1 cellular context compared by ENCODE assay signal in genomic region chr5:176588297-176588696, GRCh38.
A peak's percentile ranks its signal among the peaks of the same experiment; 100 is the strongest.
TF ChIP-seq lines count a peak whose summit lies in the region.

No MANE protein-coding gene starts in this region.

TF ChIP-seq in HEK293, 187 proteins besides CTCF, POLR2A, EP300 and RAD21 (continued from another document and continues in another):
- TF ChIP-seq REST (tag by site-specific recombination; IDR thresholded peaks at IDR 0.05) = no peak
- peak; percentile 48; the same call in 1 of the 2 replicates for TF ChIP-seq AEBP2 (tag by site-specific recombination; IDR thresholded peaks at IDR 0.05; ENCODE audit: borderline replicate concordance)
- no peak for TF ChIP-seq ZNF560 (tag by site-specific recombination; IDR thresholded peaks at IDR 0.05; ENCODE audit: borderline replicate concordance)
- TF ChIP-seq ZFHX2 (tag by site-specific recombination; conservative IDR thresholded peaks at IDR 0.05) = no peak
- TF ChIP-seq SETDB1 (IDR thresholded peaks at IDR 0.05; ENCODE audit: insufficient read length, low read length) = no peak
- no peak for TF ChIP-seq HOXA7 (CRISPR knock-in tag; IDR thresholded peaks at IDR 0.05; ENCODE audit: borderline replicate concordance)
- TF ChIP-seq ZNF138 (tag by site-specific recombination; IDR thresholded peaks at IDR 0.05; ENCODE audit: borderline replicate concordance) = no peak
- no peak for TF ChIP-seq ZNF274 (IDR thresholded peaks at IDR 0.05; ENCODE audit: low read length)
- TF ChIP-seq ZNF274 (tag by site-specific recombination; IDR thresholded peaks at IDR 0.05; ENCODE audit: borderline replicate concordance) = peak; percentile 64; the same call in 1 of the 2 replicates
- TF ChIP-seq BCL11A (tag by site-specific recombination; IDR thresholded peaks at IDR 0.05; ENCODE audit: low read depth) = no peak
- no peak for TF ChIP-seq ZXDB (tag by site-specific recombination; IDR thresholded peaks at IDR 0.05)
- no peak for TF ChIP-seq ZNF596 (tag by site-specific recombination; IDR thresholded peaks at IDR 0.05)
- no peak for TF ChIP-seq ZNF623 (tag by site-specific recombination; IDR thresholded peaks at IDR 0.05)
- TF ChIP-seq ZNF692 (tag by site-specific recombination; IDR thresholded peaks at IDR 0.05) = no peak
- TF ChIP-seq KLF17 (tag by site-specific recombination; IDR thresholded peaks at IDR 0.05) = no peak
- no peak for TF ChIP-seq ZNF600 (tag by site-specific recombination; IDR thresholded peaks at IDR 0.05)
- TF ChIP-seq ZNF174 (tag by site-specific recombination; IDR thresholded peaks at IDR 0.05) = no peak
- no peak for TF ChIP-seq ZNF223 (tag by site-specific recombination; IDR thresholded peaks at IDR 0.05)
- TF ChIP-seq ZNF24 (tag by site-specific recombination; IDR thresholded peaks at IDR 0.05) = no peak
- 0 out of 2 replicates have a peak, but pooled peaks have one; percentile 17 for TF ChIP-seq ZNF521 (tag by site-specific recombination; IDR thresholded peaks at IDR 0.05)
- no peak for TF ChIP-seq RBAK (tag by site-specific recombination; IDR thresholded peaks at IDR 0.05)
- no peak for TF ChIP-seq TSHZ1 (tag by site-specific recombination; IDR thresholded peaks at IDR 0.05; ENCODE audit: borderline replicate concordance)
- no peak for TF ChIP-seq ZNF221 (tag by site-specific recombination; IDR thresholded peaks at IDR 0.05; ENCODE audit: borderline replicate concordance)
- peak; percentile 52; the same call in 1 of the 2 replicates for TF ChIP-seq ZNF248 (tag by site-specific recombination; IDR thresholded peaks at IDR 0.05)
- TF ChIP-seq GFI1B (tag by site-specific recombination; IDR thresholded peaks at IDR 0.05) = no peak
- no peak for TF ChIP-seq ZNF350 (tag by site-specific recombination; IDR thresholded peaks at IDR 0.05)
- TF ChIP-seq ZBTB17 (tag by site-specific recombination; IDR thresholded peaks at IDR 0.05) = no peak
- no peak for TF ChIP-seq ZBTB11 (tag by site-specific recombination; conservative IDR thresholded peaks at IDR 0.05; ENCODE audit: low read depth)
- no peak for TF ChIP-seq BCL11B (tag by site-specific recombination; IDR thresholded peaks at IDR 0.05; ENCODE audit: low read depth)
- no peak for TF ChIP-seq ZNF16 (tag by site-specific recombination; IDR thresholded peaks at IDR 0.05; ENCODE audit: low read depth)
- 0 out of 2 replicates have a peak, but pooled peaks have one; percentile 1 for TF ChIP-seq ZNF140 (tag by site-specific recombination; IDR thresholded peaks at IDR 0.05)
- TF ChIP-seq IKZF3 (tag by site-specific recombination; IDR thresholded peaks at IDR 0.05) = no peak
- TF ChIP-seq TRIM28 (IDR thresholded peaks at IDR 0.05; ENCODE audit: borderline replicate concordance, low read length) = no peak
- TF ChIP-seq ZNF239 (tag by site-specific recombination; IDR thresholded peaks at IDR 0.05) = no peak
- TF ChIP-seq ZNF157 (tag by site-specific recombination; IDR thresholded peaks at IDR 0.05) = no peak
- TF ChIP-seq ZNF280D (tag by site-specific recombination; IDR thresholded peaks at IDR 0.05) = no peak
- TF ChIP-seq ZNF302 (tag by site-specific recombination; IDR thresholded peaks at IDR 0.05; ENCODE audit: low read depth) = no peak
- TF ChIP-seq ATF2 (tag by site-specific recombination; IDR thresholded peaks at IDR 0.05; ENCODE audit: low read depth) = no peak
- TF ChIP-seq PATZ1 (tag by site-specific recombination; IDR thresholded peaks at IDR 0.05) = no peak
- TF ChIP-seq ZBTB48 (tag by site-specific recombination; IDR thresholded peaks at IDR 0.05) = no peak
